Comparison of ENCODE assay signal across 8 cellular contexts in genomic region chr15:45402955-45403892, GRCh38. TPM values are rescaled to one million over a fixed set of nuclear protein-coding genes. Genes with fewer than 3 reads are reported as not detected.
DNase-seq lines count a peak whose midpoint lies in the region; ATAC-seq lines count a peak whose summit lies in the region.

No MANE protein-coding gene starts in this region.

- peaks cover 20 to 22% of the 10 kb centered on the region in 2 donors for H3K36me3 Mint-ChIP-seq in activated naive CD4-positive, alpha-beta T cell treated with anti-CD3 and anti-CD28 coated beads, Interleukin-2, amount 50 U/mL, for 72 hours

- H3K27ac Mint-ChIP-seq in activated naive CD4-positive, alpha-beta T cell treated with anti-CD3 and anti-CD28 coated beads, Interleukin-2, amount 50 U/mL, for 72 hours, result peak overlapping the region; percentile 91 to 92

- intact Hi-C loops in left cardiac atrium (cut with DNase I), result no loop called here

- DNase-seq in NOMO-1 treated with DMSO at 0.1 percent for 48 hours (lab: John Stamatoyannopoulos, UW; ENCODE audit: unreplicated experiment), result peak; percentile 10
- DNase-seq in NOMO-1 treated with dmso at 0.1 percent for 144 hours (lab: John Stamatoyannopoulos, UW; ENCODE audit: unreplicated experiment), result no peak
- DNase-seq in OCI-M1 (lab: John Stamatoyannopoulos, UW), result peak; percentile 31
- peak; percentile 40 to 60 for DNase-seq in activated naive CD4-positive, alpha-beta T cell treated with anti-CD3 and anti-CD28 coated beads, Interleukin-2, amount 50 U/mL, for 72 hours (ENCODE audit: low spot score in 2 of 2)
- peak; percentile 41 for DNase-seq in left cardiac atrium
- DNase-seq in renal cortical epithelial cell (ENCODE audit: low read depth), result peak; percentile 71
- DNase-seq in foreskin melanocyte, result no peak

- H3K9me3 Mint-ChIP-seq in activated naive CD4-positive, alpha-beta T cell treated with anti-CD3 and anti-CD28 coated beads, Interleukin-2, amount 50 U/mL, for 72 hours, result no peaks in the 10 kb centered on the region

- ATAC-seq in HG02943 (IDR thresholded peaks at IDR 0.05; ENCODE audit: low read depth, unreplicated experiment) (peak; percentile 25), left cardiac atrium (peak; percentile 13 to 52)
- peak; percentile 10 to 32 for ATAC-seq in activated naive CD4-positive, alpha-beta T cell treated with anti-CD3 and anti-CD28 coated beads, Interleukin-2, amount 50 U/mL, for 72 hours

RNA-seq across cellular contexts. Expression of gene GATM, which starts 24.9 kb away (rescaled TPM):
- total RNA-seq in activated naive CD4-positive, alpha-beta T cell treated with anti-CD3 and anti-CD28 coated beads, Interleukin-2, amount 50 U/mL, for 72 hours, result 1 to 10 TPM; 1.4 to 3.7 TPM
- total RNA-seq in left cardiac atrium, result 10 to 100 TPM; 32.9 to 47.4 TPM
- total RNA-seq in renal cortical epithelial cell, result 1.3 and 6.1 TPM in 2 replicates

Comparison
In these comparisons a context has a peak if more than half of its experiments do, and no peak if none do; other contexts are left out.
1. DNase-seq: peak in NOMO-1 treated with DMSO at 0.1 percent for 48 hours (single experiment), OCI-M1 (single experiment), activated naive CD4-positive, alpha-beta T cell treated with anti-CD3 and anti-CD28 coated beads, Interleukin-2, amount 50 U/mL, for 72 hours (2 of 2), left cardiac atrium (single experiment) and renal cortical epithelial cell (single experiment); none in NOMO-1 treated with dmso at 0.1 percent for 144 hours (single experiment) and foreskin melanocyte (single experiment).
2. Peak in every context shown above with its lines, with median percentiles within 50 percentile points of each other: ATAC-seq.